In genomic region chr17:49576906-49577650, GRCh38 we compare ENCODE assay signal across 9 cellular contexts. TPM values are rescaled to one million over a fixed set of nuclear protein-coding genes. Genes with fewer than 3 reads are reported as not detected.
DNase-seq lines count a peak whose midpoint lies in the region; ATAC-seq and TF ChIP-seq lines count a peak whose summit lies in the region.
"Had no signal": no experiment of that assay in that cellular context is flagged by ENCODE, and none has a peak within 500 bp of the region (broad histone marks: within the 10 kb centered on the region; RNA-seq: fewer than 3 reads in every experiment).

No MANE protein-coding gene starts in this region.

- POLR2A ChIA-PET in activated CD4-positive, alpha-beta T cell treated with anti-CD3 and anti-CD28 coated beads for 36 hours (lab: Charles Lee): no interaction called here

- H3K4me1 ChIP-seq in lung (ENCODE audit: control insufficient read depth in 2 of 2, insufficient read depth in 2 of 2, low read length in 2 of 2): peaks cover 0 to 4% of the 10 kb centered on the region in 2 donors
- peaks cover 0 to 84% (median 60%) of the 10 kb centered on the region in 4 donors for H3K4me1 ChIP-seq in tibial artery

- no peaks in the 10 kb centered on the region for H3K36me3 Mint-ChIP-seq in activated CD4-positive, alpha-beta T cell treated with anti-CD3 and anti-CD28 coated beads for 36 hours (ENCODE audit: low read depth)

- H3K4me3 ChIP-seq in cardiac fibroblast (replicated peaks in 1 of 2; ENCODE audit: low read depth in 2 of 2, low read length in 2 of 2) (peak overlapping the region; percentile 60 to 73), lung (peak overlapping the region; percentile 40), tibial artery (peak overlapping the region; percentile 82 to 91)

- H3K9me3 Mint-ChIP-seq in activated CD4-positive, alpha-beta T cell treated with anti-CD3 and anti-CD28 coated beads for 36 hours (ENCODE audit: low read depth): no peaks in the 10 kb centered on the region

- peak overlapping the region in 1 of 2 donors; percentile 70 for H3K27ac ChIP-seq in lung (ENCODE audit: low read depth in 1 of 2, low read length in 1 of 2)
- H3K27ac ChIP-seq in tibial artery: peak overlapping the region; percentile 93 to 97

- TF ChIP-seq CTCF in cardiac fibroblast (IDR thresholded peaks at IDR 0.05; ENCODE audit: low read depth, low read length): no peak
- TF ChIP-seq CTCF in lung (IDR thresholded peaks at IDR 0.05; ENCODE audit: control extremely low read depth, extremely low read depth): no peak
- no peak for TF ChIP-seq CTCF in tibial artery (IDR thresholded peaks at IDR 0.05)

- H3K9me3 ChIP-seq in lung (ENCODE audit: control insufficient read depth in 2 of 2, insufficient read depth in 1 of 2, low read length in 1 of 2): peaks cover 0 to 2% of the 10 kb centered on the region in 2 donors
- H3K9me3 ChIP-seq in tibial artery: no peaks in the 10 kb centered on the region

- WGBS in lung, 2 donors: 24 to 29% methylated on average over 24 of the region's 24 CpGs

- no peak overlapping the region for H3K27ac Mint-ChIP-seq in activated CD4-positive, alpha-beta T cell treated with anti-CD3 and anti-CD28 coated beads for 36 hours

- no peaks in the 10 kb centered on the region for H3K36me3 ChIP-seq in lung (ENCODE audit: control insufficient read depth in 2 of 2, insufficient read depth in 2 of 2, low read length in 2 of 2)
- peaks cover 6 to 11% (median 9%) of the 10 kb centered on the region in 3 donors for H3K36me3 ChIP-seq in tibial artery

- H3K4me1 Mint-ChIP-seq in activated CD4-positive, alpha-beta T cell treated with anti-CD3 and anti-CD28 coated beads for 36 hours: peaks cover 3% of the 10 kb centered on the region

- intact Hi-C loops in activated CD4-positive, alpha-beta T cell treated with anti-CD3 and anti-CD28 coated beads for 36 hours (cut with DNase I, micrococcal nuclease): no loop called here
- intact Hi-C loops in tibial artery (cut with DNase I; ENCODE audit: low total_unique reads) (loop anchor here (5.0 kb wide), 1 partner anchor 35 kb away; no protein-coding TSS in a partner anchor), posterior vena cava (cut with DNase I) (loop anchor here (5.0 to 10.0 kb wide), 2 partner anchors 35 to 58 kb away; no protein-coding TSS in a partner anchor)

- H3K27me3 ChIP-seq in lung (ENCODE audit: control insufficient read depth, insufficient read depth): no peaks in the 10 kb centered on the region
- H3K27me3 ChIP-seq in tibial artery: no peaks in the 10 kb centered on the region

- no peak for ATAC-seq in activated CD4-positive, alpha-beta T cell treated with anti-CD3 and anti-CD28 coated beads for 36 hours
- no peak for ATAC-seq in lung (ENCODE audit: insufficient read depth, low FRiP score)
- ATAC-seq in GM19023 (IDR thresholded peaks at IDR 0.05; ENCODE audit: unreplicated experiment): no peak

- CTCF ChIA-PET in activated CD4-positive, alpha-beta T cell treated with anti-CD3 and anti-CD28 coated beads for 36 hours (lab: Charles Lee): interaction anchor here (0.7 to 14.2 kb wide), 3 partner anchors 20 to 139 kb away, joined by 3 to 458 read pairs (median 3); partner anchors contain the start of gene SLC35B1

- H3K27me3 Mint-ChIP-seq in activated CD4-positive, alpha-beta T cell treated with anti-CD3 and anti-CD28 coated beads for 36 hours: peaks cover 29% of the 10 kb centered on the region

- H3K4me3 Mint-ChIP-seq in activated CD4-positive, alpha-beta T cell treated with anti-CD3 and anti-CD28 coated beads for 36 hours: peak overlapping the region; percentile 56

- no peak for DNase-seq in activated CD4-positive, alpha-beta T cell treated with anti-CD3 and anti-CD28 coated beads for 36 hours
- DNase-seq in activated CD4-positive, alpha-beta T cell treated with anti-CD3 and anti-CD28 coated beads, Interleukin-2, amount 50 U/mL, for 1 hour: no peak
- DNase-seq in cardiac fibroblast (ENCODE audit: low read depth in 2 of 2) (no peak), lung (ENCODE audit: low spot score) (no peak), tibial artery (peak in 1 of 2 donors; percentile 74), NAMALWA (ENCODE audit: low spot score) (no peak), posterior vena cava (ENCODE audit: low spot score) (no peak)

RNA-seq across cellular contexts. Expression of gene NXPH3, which starts 1.4 kb away (rescaled TPM):
- under 1 TPM; 0.09 TPM for total RNA-seq in activated CD4-positive, alpha-beta T cell treated with anti-CD3 and anti-CD28 coated beads for 36 hours
- total RNA-seq in lung (1 to 10 TPM; 1.7 to 3.1 TPM), posterior vena cava (10 to 100 TPM; 34.8 to 57.1 TPM)
- polyA plus RNA-seq in lung: 1 to 10 TPM; 1.1 to 2.3 TPM
- total RNA-seq: T-helper 1 cell treated with Interleukin-12 subunit alpha and Interleukin-12 subunit beta and Interleukin-4 antibody, amounts not matched to agents 30 ng/mL and 1 ng/mL, for 36 hours had no signal

Comparison
In these comparisons a context has a peak if more than half of its experiments do, and no peak if none do; other contexts are left out.
1. RNA of gene NXPH3, which starts 1.4 kb away (total RNA-seq): 34.8 to 57.1 TPM in posterior vena cava; 1.7 to 3.1 TPM in lung and 0.09 TPM in activated CD4-positive, alpha-beta T cell treated with anti-CD3 and anti-CD28 coated beads for 36 hours; every median in the first group is over 4 times any median in the second.
2. intact Hi-C loops: an anchor here in tibial artery (5.0 kb wide) and posterior vena cava (5.0 to 10.0 kb wide); none called in activated CD4-positive, alpha-beta T cell treated with anti-CD3 and anti-CD28 coated beads for 36 hours.
3. Peak in every context shown above with its lines, with median percentiles within 50 percentile points of each other: H3K4me3 ChIP-seq.